ENCODE assay signal across 1 cellular context in genomic region chr12:130832561-130833209, GRCh38.
TF ChIP-seq lines count a peak whose summit lies in the region.

No MANE protein-coding gene starts in this region.

TF ChIP-seq in K562, 482 proteins besides CTCF, POLR2A, EP300 and RAD21 (continued from another document and continues in another):
- TF ChIP-seq CHD7 (IDR thresholded peaks at IDR 0.05; ENCODE audit: low read depth, low read length), result no peak
- TF ChIP-seq BCOR (IDR thresholded peaks at IDR 0.05), result 0 out of 2 replicates have a peak, but pooled peaks have one; percentile 25
- peak; percentile 35 for TF ChIP-seq HMGN3 (IDR thresholded peaks at IDR 0.05; ENCODE audit: borderline replicate concordance, extremely low read depth, insufficient read length, low read depth, low read length)
- TF ChIP-seq MTF1 (CRISPR knock-in tag; IDR thresholded peaks at IDR 0.05; ENCODE audit: borderline replicate concordance), result no peak
- no peak for TF ChIP-seq EZH2 (IDR thresholded peaks at IDR 0.05; ENCODE audit: borderline replicate concordance, low read depth, low read length)
- TF ChIP-seq, protein P1, sequence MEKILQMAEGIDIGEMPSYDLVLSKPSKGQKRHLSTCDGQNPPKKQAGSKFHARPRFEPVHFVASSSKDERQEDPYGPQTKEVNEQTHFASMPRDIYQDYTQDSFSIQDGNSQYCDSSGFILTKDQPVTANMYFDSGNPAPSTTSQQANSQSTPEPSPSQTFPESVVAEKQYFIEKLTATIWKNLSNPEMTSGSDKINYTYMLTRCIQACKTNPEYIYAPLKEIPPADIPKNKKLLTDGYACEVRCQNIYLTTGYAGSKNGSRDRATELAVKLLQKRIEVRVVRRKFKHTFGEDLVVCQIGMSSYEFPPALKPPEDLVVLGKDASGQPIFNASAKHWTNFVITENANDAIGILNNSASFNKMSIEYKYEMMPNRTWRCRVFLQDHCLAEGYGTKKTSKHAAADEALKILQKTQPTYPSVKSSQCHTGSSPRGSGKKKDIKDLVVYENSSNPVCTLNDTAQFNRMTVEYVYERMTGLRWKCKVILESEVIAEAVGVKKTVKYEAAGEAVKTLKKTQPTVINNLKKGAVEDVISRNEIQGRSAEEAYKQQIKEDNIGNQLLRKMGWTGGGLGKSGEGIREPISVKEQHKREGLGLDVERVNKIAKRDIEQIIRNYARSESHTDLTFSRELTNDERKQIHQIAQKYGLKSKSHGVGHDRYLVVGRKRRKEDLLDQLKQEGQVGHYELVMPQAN (IDR thresholded peaks at IDR 0.05; ENCODE audit: borderline replicate concordance), result 0 out of 2 replicates have a peak, but pooled peaks have one; percentile 35
- no peak for TF ChIP-seq HEY1 (CRISPR knock-in tag; IDR thresholded peaks at IDR 0.05; ENCODE audit: borderline replicate concordance)
- TF ChIP-seq EP400 (IDR thresholded peaks at IDR 0.05), result peak; percentile 22; the same call in 1 of the 2 replicates
- no peak for TF ChIP-seq ZNF41 (CRISPR knock-in tag; conservative IDR thresholded peaks at IDR 0.05)
- TF ChIP-seq, protein P2, sequence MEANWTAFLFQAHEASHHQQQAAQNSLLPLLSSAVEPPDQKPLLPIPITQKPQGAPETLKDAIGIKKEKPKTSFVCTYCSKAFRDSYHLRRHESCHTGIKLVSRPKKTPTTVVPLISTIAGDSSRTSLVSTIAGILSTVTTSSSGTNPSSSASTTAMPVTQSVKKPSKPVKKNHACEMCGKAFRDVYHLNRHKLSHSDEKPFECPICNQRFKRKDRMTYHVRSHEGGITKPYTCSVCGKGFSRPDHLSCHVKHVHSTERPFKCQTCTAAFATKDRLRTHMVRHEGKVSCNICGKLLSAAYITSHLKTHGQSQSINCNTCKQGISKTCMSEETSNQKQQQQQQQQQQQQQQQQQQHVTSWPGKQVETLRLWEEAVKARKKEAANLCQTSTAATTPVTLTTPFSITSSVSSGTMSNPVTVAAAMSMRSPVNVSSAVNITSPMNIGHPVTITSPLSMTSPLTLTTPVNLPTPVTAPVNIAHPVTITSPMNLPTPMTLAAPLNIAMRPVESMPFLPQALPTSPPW (CRISPR knock-in tag; IDR thresholded peaks at IDR 0.05), result peak; percentile 52; the same call in 1 of the 2 replicates
- no peak for TF ChIP-seq NR2C2 (CRISPR knock-in tag; IDR thresholded peaks at IDR 0.05)
- peak; percentile 35; the same call in 1 of the 2 replicates for TF ChIP-seq NR2C2 (tag; IDR thresholded peaks at IDR 0.05)
- TF ChIP-seq RNF2 (IDR thresholded peaks at IDR 0.05), result peak; percentile 72
- TF ChIP-seq, protein P3, sequence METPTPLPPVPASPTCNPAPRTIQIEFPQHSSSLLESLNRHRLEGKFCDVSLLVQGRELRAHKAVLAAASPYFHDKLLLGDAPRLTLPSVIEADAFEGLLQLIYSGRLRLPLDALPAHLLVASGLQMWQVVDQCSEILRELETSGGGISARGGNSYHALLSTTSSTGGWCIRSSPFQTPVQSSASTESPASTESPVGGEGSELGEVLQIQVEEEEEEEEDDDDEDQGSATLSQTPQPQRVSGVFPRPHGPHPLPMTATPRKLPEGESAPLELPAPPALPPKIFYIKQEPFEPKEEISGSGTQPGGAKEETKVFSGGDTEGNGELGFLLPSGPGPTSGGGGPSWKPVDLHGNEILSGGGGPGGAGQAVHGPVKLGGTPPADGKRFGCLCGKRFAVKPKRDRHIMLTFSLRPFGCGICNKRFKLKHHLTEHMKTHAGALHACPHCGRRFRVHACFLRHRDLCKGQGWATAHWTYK (CRISPR knock-in tag; IDR thresholded peaks at IDR 0.05), result no peak
- no peak for TF ChIP-seq TGIF2 (CRISPR knock-in tag; IDR thresholded peaks at IDR 0.05)
- TF ChIP-seq TCF3 (CRISPR knock-in tag; IDR thresholded peaks at IDR 0.05), result peak; percentile 87
- peak; percentile 100 for TF ChIP-seq CEBPB (tag; IDR thresholded peaks at IDR 0.05)
- peak; percentile 65 for TF ChIP-seq TAL1 (IDR thresholded peaks at IDR 0.05)
- TF ChIP-seq ZNF274 (IDR thresholded peaks at IDR 0.05; ENCODE audit: borderline replicate concordance, low read depth, low read length), result no peak
- TF ChIP-seq CTBP1 (IDR thresholded peaks at IDR 0.05; ENCODE audit: borderline replicate concordance), result peak; percentile 77; the same call in 1 of the 2 replicates
- 0 out of 2 replicates have a peak, but pooled peaks have one; percentile 12 for TF ChIP-seq MYC (IDR thresholded peaks at IDR 0.05; ENCODE audit: low read depth, low read length)
- no peak for TF ChIP-seq MYC (CRISPR knock-in tag; IDR thresholded peaks at IDR 0.05; ENCODE audit: borderline replicate concordance, low read depth)
- TF ChIP-seq EGR1 (conservative IDR thresholded peaks at IDR 0.05), result peak; percentile 84
- TF ChIP-seq FOXP1 (CRISPR knock-in tag; IDR thresholded peaks at IDR 0.05), result 0 out of 2 replicates have a peak, but pooled peaks have one; percentile 51
- TF ChIP-seq, protein P4, sequence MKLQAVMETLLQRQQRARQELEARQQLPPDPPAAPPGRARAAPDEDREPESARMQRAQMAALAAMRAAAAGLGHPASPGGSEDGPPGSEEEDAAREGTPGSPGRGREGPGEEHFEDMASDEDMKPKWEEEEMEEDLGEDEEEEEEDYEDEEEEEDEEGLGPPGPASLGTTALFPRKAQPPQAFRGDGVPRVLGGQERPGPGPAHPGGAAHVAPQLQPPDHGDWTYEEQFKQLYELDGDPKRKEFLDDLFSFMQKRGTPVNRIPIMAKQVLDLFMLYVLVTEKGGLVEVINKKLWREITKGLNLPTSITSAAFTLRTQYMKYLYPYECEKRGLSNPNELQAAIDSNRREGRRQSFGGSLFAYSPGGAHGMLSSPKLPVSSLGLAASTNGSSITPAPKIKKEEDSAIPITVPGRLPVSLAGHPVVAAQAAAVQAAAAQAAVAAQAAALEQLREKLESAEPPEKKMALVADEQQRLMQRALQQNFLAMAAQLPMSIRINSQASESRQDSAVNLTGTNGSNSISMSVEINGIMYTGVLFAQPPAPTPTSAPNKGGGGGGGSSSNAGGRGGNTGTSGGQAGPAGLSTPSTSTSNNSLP (IDR thresholded peaks at IDR 0.05; ENCODE audit: borderline replicate concordance, low read depth, low read length), result 0 out of 2 replicates have a peak, but pooled peaks have one; percentile 56
- TF ChIP-seq OTX1 (CRISPR knock-in tag; IDR thresholded peaks at IDR 0.05), result no peak
- TF ChIP-seq NRF1 (conservative IDR thresholded peaks at IDR 0.05 in 1 of 2, IDR thresholded peaks at IDR 0.05 in 1 of 2), result 0 out of 4 replicates have a peak, but pooled peaks of 1 of the 2 experiments have one; percentile 28
- no peak for TF ChIP-seq CBX1 (IDR thresholded peaks at IDR 0.05; ENCODE audit: low read depth)
- TF ChIP-seq HDAC2 (IDR thresholded peaks at IDR 0.05), result 0 out of 2 replicates have a peak, but pooled peaks have one; percentile 60
- 0 out of 2 replicates have a peak, but pooled peaks have one; percentile 33 for TF ChIP-seq PML (IDR thresholded peaks at IDR 0.05; ENCODE audit: low read length)
- peak; percentile 40; the same call in 1 of the 2 replicates for TF ChIP-seq SOX6 (IDR thresholded peaks at IDR 0.05)
- no peak for TF ChIP-seq SRSF7 (optimal IDR thresholded peaks at IDR 0.05; ENCODE audit: low read depth, low read length)
- TF ChIP-seq PHB2 (IDR thresholded peaks at IDR 0.05; ENCODE audit: low read depth), result no peak
- peak; percentile 77 for TF ChIP-seq JUND (IDR thresholded peaks at IDR 0.05; ENCODE audit: borderline replicate concordance, low read depth, low read length)
- peak; percentile 63; the same call in 1 of the 3 replicates for TF ChIP-seq JUND (tag; IDR thresholded peaks at IDR 0.05; ENCODE audit: borderline replicate concordance, low read depth, low read length)
- TF ChIP-seq PKNOX1 (IDR thresholded peaks at IDR 0.05), result peak; percentile 79
- peak; percentile 73 for TF ChIP-seq TCF7 (IDR thresholded peaks at IDR 0.05; ENCODE audit: borderline replicate concordance)
- TF ChIP-seq, protein P5, sequence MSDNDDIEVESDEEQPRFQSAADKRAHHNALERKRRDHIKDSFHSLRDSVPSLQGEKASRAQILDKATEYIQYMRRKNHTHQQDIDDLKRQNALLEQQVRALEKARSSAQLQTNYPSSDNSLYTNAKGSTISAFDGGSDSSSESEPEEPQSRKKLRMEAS (CRISPR knock-in tag; IDR thresholded peaks at IDR 0.05), result peak; percentile 75
